9 cellular contexts compared by ENCODE assay signal in genomic region chr6:34056301-34056700, GRCh38.
A peak's percentile ranks its signal among the peaks of the same experiment; 100 is the strongest.
DNase-seq lines count a peak whose midpoint lies in the region; ATAC-seq and TF ChIP-seq lines count a peak whose summit lies in the region.
"Had no signal": no experiment of that assay in that cellular context is flagged by ENCODE, and none has a peak within 500 bp of the region (broad histone marks: within the 10 kb centered on the region; RNA-seq: fewer than 3 reads in every experiment).

No MANE protein-coding gene starts in this region.

- H3K9me3 ChIP-seq in NT2/D1 (ENCODE audit: insufficient read depth, low read length) (no peaks in the 10 kb centered on the region), sigmoid colon (no peaks in the 10 kb centered on the region)

- no peaks in the 10 kb centered on the region for H3K36me3 Mint-ChIP-seq in type B pancreatic cell

- H3K9ac ChIP-seq in NT2/D1 (ENCODE audit: insufficient read length, low read depth) = peak overlapping the region; percentile 9

- no peaks in the 10 kb centered on the region; the same call in none of the 2 replicates for H3K27me3 ChIP-seq in GM06990 (replicated peaks; ENCODE audit: control insufficient read depth, insufficient read depth, low read length)
- H3K27me3 ChIP-seq in NT2/D1 (ENCODE audit: insufficient read depth, insufficient read length) = no peaks in the 10 kb centered on the region
- H3K27me3 ChIP-seq in sigmoid colon = peaks cover 0 to 20% (median 0%) of the 10 kb centered on the region in 3 donors

- no peaks in the 10 kb centered on the region for H3K9me3 Mint-ChIP-seq in type B pancreatic cell

- H3K36me3 ChIP-seq in GM06990 (ENCODE audit: control insufficient read depth, insufficient read depth, low read length) (no peaks in the 10 kb centered on the region), NT2/D1 (ENCODE audit: insufficient read depth, insufficient read length, low read length) (no peaks in the 10 kb centered on the region), sigmoid colon (no peaks in the 10 kb centered on the region)

- no peak overlapping the region for H3K27ac Mint-ChIP-seq in type B pancreatic cell

- TF ChIP-seq CTCF in GM06990 (IDR thresholded peaks at IDR 0.05; ENCODE audit: insufficient read depth, low read length, poor library complexity, severe bottlenecking) = no peak
- TF ChIP-seq CTCF in sigmoid colon (IDR thresholded peaks at IDR 0.05) = no peak
- no peak for TF ChIP-seq CTCF in type B pancreatic cell (conservative IDR thresholded peaks at IDR 0.05)

- TF ChIP-seq POLR2A in sigmoid colon (IDR thresholded peaks at IDR 0.05) = no peak

- 5 to 36% methylated on average over 26 of the region's 26 CpGs for WGBS in sigmoid colon, 2 donors

- H3K27ac ChIP-seq in sigmoid colon = no peak overlapping the region

- peaks cover 3% of the 10 kb centered on the region for H3K27me3 Mint-ChIP-seq in type B pancreatic cell

- no peak overlapping the region for H3K4me3 Mint-ChIP-seq in type B pancreatic cell

- H3K4me1 ChIP-seq in NT2/D1 (ENCODE audit: insufficient read depth, insufficient read length) (peaks cover 37% of the 10 kb centered on the region), sigmoid colon (peaks cover 0 to 11% (median 2%) of the 10 kb centered on the region in 4 donors)

- H3K4me1 Mint-ChIP-seq in type B pancreatic cell (ENCODE audit: unreplicated experiment) = peaks cover 3% of the 10 kb centered on the region

- DNase-seq in GM06990 (ENCODE audit: extremely low read depth, insufficient read length) (peak; percentile 36), NT2/D1 (ENCODE audit: low read depth, low spot score) (no peak), foreskin melanocyte (peak; percentile 22), sigmoid colon (peak; percentile 84), HuH-7 (ENCODE audit: low spot score) (no peak), type B pancreatic cell (ENCODE audit: extremely low spot score, unreplicated experiment) (no peak)
- DNase-seq: activated CD4-positive, CD25-positive, alpha-beta regulatory T cell treated with anti-CD3 and anti-CD28 coated beads, Interleukin-2, amount 50 U/mL, for 72 hours had no signal

- intact Hi-C loops in sigmoid colon (cut with DNase I) = loop anchor here (5.0 kb wide), 1 partner anchor 96 kb away; no protein-coding TSS in a partner anchor

- ATAC-seq in GM21786 (IDR thresholded peaks at IDR 0.05; ENCODE audit: unreplicated experiment) = no peak
- ATAC-seq in HG03175 (IDR thresholded peaks at IDR 0.05; ENCODE audit: unreplicated experiment) = no peak

- H3K4me3 ChIP-seq in GM06990 (replicated peaks; ENCODE audit: low read depth, low read length) (no peak overlapping the region), NT2/D1 (ENCODE audit: insufficient read length, low read depth) (no peak overlapping the region), sigmoid colon (peak overlapping the region in 2 of 4 donors; percentile 7 to 17)

- no peak for TF ChIP-seq EP300 in sigmoid colon (IDR thresholded peaks at IDR 0.05)

Comparison
In these comparisons a context has a peak if more than half of its experiments do, and no peak if none do; other contexts are left out.
1. DNase-seq: peak in GM06990 (single experiment), foreskin melanocyte (single experiment) and sigmoid colon (single experiment); none in NT2/D1 (single experiment), HuH-7 (single experiment) and type B pancreatic cell (single experiment).